Comparison of ENCODE assay signal across 20 cellular contexts in genomic region chr12:124875803-124876132, GRCh38.
"Had no signal": no experiment of that assay in that cellular context is flagged by ENCODE, and none has a peak within 500 bp of the region (broad histone marks: within the 10 kb centered on the region; RNA-seq: fewer than 3 reads in every experiment).

No MANE protein-coding gene starts in this region.

- DNase-seq: activated CD4-positive, alpha-beta T cell treated with anti-CD3 and anti-CD28 coated beads, Interleukin-2, amount 50 U/mL, for 1 hour; activated CD8-positive, alpha-beta memory T cell treated with anti-CD3 and anti-CD28 coated beads, Interleukin-2, amount 50 U/mL, for 4 hours; activated naive CD4-positive, alpha-beta T cell treated with anti-CD3 and anti-CD28 coated beads for 36 hours; activated naive CD8-positive, alpha-beta T cell treated with anti-CD3 and anti-CD28 coated beads, Interleukin-2, amount 50 U/mL, for 24 hours; activated T-cell treated with anti-CD3 and anti-CD28 coated beads, Interleukin-2, amount 50 U/mL, for 4 hours; anterior cingulate cortex; central memory CD4-positive, alpha-beta T cell; heart right ventricle; immature natural killer cell; kidney glomerular epithelial cell; mesenchymal stem cell; naive thymus-derived CD8-positive, alpha-beta T cell; spleen; stimulated activated naive B cell treated with anti-CD40 and anti-IgM and Interleukin-4, amounts not matched to agents 10 μg/mL and 1 μg/mL and 100 μg/mL, for 72 hours had no signal

- H3K27ac ChIP-seq: gastroesophageal sphincter, heart right ventricle, spleen had no signal

- FAIRE-seq: colon had no signal

- H3K36me3 Mint-ChIP-seq: brain; immature natural killer cell; naive thymus-derived CD8-positive, alpha-beta T cell had no signal

- H3K4me3 Mint-ChIP-seq: activated naive CD4-positive, alpha-beta T cell treated with anti-CD3 and anti-CD28 coated beads for 36 hours; activated naive CD8-positive, alpha-beta T cell treated with anti-CD3 and anti-CD28 coated beads, Interleukin-2, amount 50 U/mL, for 24 hours; activated T-cell treated with anti-CD3 and anti-CD28 coated beads, Interleukin-2, amount 50 U/mL, for 4 hours; brain; immature natural killer cell; naive thymus-derived CD8-positive, alpha-beta T cell; stimulated activated naive B cell treated with anti-CD40 and anti-IgM and Interleukin-4, amounts not matched to agents 10 μg/mL and 1 μg/mL and 100 μg/mL, for 72 hours; T-helper 1 cell treated with Interleukin-12 subunit alpha and Interleukin-12 subunit beta and Interleukin-4 antibody, amounts not matched to agents 30 μg/mL and 1 μg/mL, for 36 hours had no signal

- ATAC-seq: activated CD4-positive, CD25-positive, alpha-beta regulatory T cell treated with anti-CD3 and anti-CD28 coated beads, Interleukin-2, amount 50 U/mL, for 24 hours; activated naive CD8-positive, alpha-beta T cell treated with anti-CD3 and anti-CD28 coated beads, Interleukin-2, amount 50 U/mL, for 24 hours; activated T-cell treated with anti-CD3 and anti-CD28 coated beads, Interleukin-2, amount 50 U/mL, for 4 hours; esophagus mucosa; gastroesophageal sphincter; heart right ventricle; naive thymus-derived CD8-positive, alpha-beta T cell; stimulated activated naive B cell treated with anti-CD40 and anti-IgM and Interleukin-4, amounts not matched to agents 10 μg/mL and 1 μg/mL and 100 μg/mL, for 72 hours had no signal

- H3K4me3 ChIP-seq: gastroesophageal sphincter, heart right ventricle, spleen had no signal

- H3K4me1 ChIP-seq: gastroesophageal sphincter had no signal

- H3K9me3 ChIP-seq: gastroesophageal sphincter, heart right ventricle, spleen had no signal

- H3K27ac Mint-ChIP-seq: activated naive CD4-positive, alpha-beta T cell treated with anti-CD3 and anti-CD28 coated beads for 36 hours; activated naive CD8-positive, alpha-beta T cell treated with anti-CD3 and anti-CD28 coated beads, Interleukin-2, amount 50 U/mL, for 24 hours; brain; immature natural killer cell; naive thymus-derived CD8-positive, alpha-beta T cell; stimulated activated naive B cell treated with anti-CD40 and anti-IgM and Interleukin-4, amounts not matched to agents 10 μg/mL and 1 μg/mL and 100 μg/mL, for 72 hours; T-helper 1 cell treated with Interleukin-12 subunit alpha and Interleukin-12 subunit beta and Interleukin-4 antibody, amounts not matched to agents 30 μg/mL and 1 μg/mL, for 36 hours had no signal

- H3K9me3 Mint-ChIP-seq: activated naive CD4-positive, alpha-beta T cell treated with anti-CD3 and anti-CD28 coated beads for 36 hours; activated naive CD8-positive, alpha-beta T cell treated with anti-CD3 and anti-CD28 coated beads, Interleukin-2, amount 50 U/mL, for 24 hours; activated T-cell treated with anti-CD3 and anti-CD28 coated beads, Interleukin-2, amount 50 U/mL, for 4 hours; brain; immature natural killer cell; naive thymus-derived CD8-positive, alpha-beta T cell; stimulated activated naive B cell treated with anti-CD40 and anti-IgM and Interleukin-4, amounts not matched to agents 10 μg/mL and 1 μg/mL and 100 μg/mL, for 72 hours; T-helper 1 cell treated with Interleukin-12 subunit alpha and Interleukin-12 subunit beta and Interleukin-4 antibody, amounts not matched to agents 30 μg/mL and 1 μg/mL, for 36 hours had no signal

- H3K27me3 ChIP-seq: gastroesophageal sphincter, heart right ventricle, spleen had no signal

- H3K36me3 ChIP-seq: gastroesophageal sphincter, heart right ventricle, spleen had no signal
